Comparison of ENCODE assay signal across 10 cellular contexts in the genomic region with DNA sequence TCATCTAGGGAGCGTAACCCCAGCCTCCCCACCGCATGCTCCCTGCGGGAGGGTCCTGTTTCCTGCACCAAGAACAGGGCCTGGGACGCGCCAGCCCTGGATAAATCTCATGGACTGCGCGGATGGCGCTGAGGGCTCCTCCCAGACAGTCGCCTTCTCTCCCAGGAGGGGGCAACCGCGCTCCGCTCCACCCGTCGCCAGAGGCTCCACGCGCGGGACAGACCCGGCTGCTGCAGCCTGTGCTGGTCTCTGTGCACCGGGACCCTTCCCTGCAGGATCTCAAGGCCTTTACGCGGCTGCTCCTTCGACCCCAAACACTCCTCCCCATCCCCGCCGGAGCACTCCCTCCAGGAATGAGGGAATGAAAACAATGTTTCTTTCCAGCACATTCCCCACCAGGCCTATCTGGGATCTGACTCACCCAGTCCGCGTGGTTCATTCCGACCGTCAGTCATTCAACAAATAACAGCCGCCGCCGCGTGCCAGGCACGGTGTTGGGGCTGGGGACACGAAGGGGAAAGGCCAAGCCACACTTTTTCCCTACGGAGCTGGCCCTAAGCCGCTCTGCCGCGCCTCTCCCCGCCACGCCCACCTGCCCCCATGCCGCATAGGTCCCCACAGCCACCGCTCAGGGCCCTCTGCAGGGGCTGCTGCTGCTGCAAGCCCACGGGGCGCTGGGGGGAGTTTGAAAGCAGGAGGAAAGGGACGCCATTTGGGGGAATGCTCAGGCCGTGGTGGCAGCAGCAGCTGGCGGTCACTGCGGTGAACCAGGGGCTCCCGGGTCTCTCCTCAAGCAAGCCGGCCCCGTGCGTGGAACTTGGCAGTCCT. TPM values are rescaled to one million over a fixed set of nuclear protein-coding genes. Genes with fewer than 3 reads are reported as not detected.
DNase-seq lines count a peak whose midpoint lies in the region; ATAC-seq and TF ChIP-seq lines count a peak whose summit lies in the region.
"Had no signal": no experiment of that assay in that cellular context is flagged by ENCODE, and none has a peak within 500 bp of the region (broad histone marks: within the 10 kb centered on the region; RNA-seq: fewer than 3 reads in every experiment).

No MANE protein-coding gene starts in this region.

- no peaks in the 10 kb centered on the region for H4K20me1 ChIP-seq in SK-N-SH (ENCODE audit: insufficient read depth)

- H3K9ac ChIP-seq in SK-N-SH (no peak overlapping the region), endodermal cell (ENCODE audit: extremely low read depth, low read length, poor library complexity, severe bottlenecking) (no peak overlapping the region)

- CTCF ChIA-PET in SK-N-SH (lab: Yijun Ruan, JAX), result interaction anchor here (0.6 to 24.7 kb wide), 7 partner anchors 12 to 413 kb away, joined by 3 to 463 read pairs (median 14); a partner anchor contains a TSS

- peaks cover 5% of the 10 kb centered on the region for H3K36me3 Mint-ChIP-seq in endodermal cell (ENCODE audit: low read depth)
- peaks cover 3% of the 10 kb centered on the region for H3K36me3 Mint-ChIP-seq in stimulated activated effector memory CD8-positive, alpha-beta T cell treated with anti-CD3 and anti-CD28 coated beads, Interleukin-12 subunit alpha, Interleukin-12 subunit beta, amount 100 ng/mL, for 72 hours

- H3K9me3 ChIP-seq in SK-N-SH (no peaks in the 10 kb centered on the region), endodermal cell (ENCODE audit: control insufficient read depth, low read length) (no peaks in the 10 kb centered on the region), right lobe of liver (no peaks in the 10 kb centered on the region), thyroid gland (no peaks in the 10 kb centered on the region)

- no peaks in the 10 kb centered on the region for H3F3A ChIP-seq in SK-N-SH (replicated peaks; ENCODE audit: insufficient read depth)

- no peak overlapping the region for H3K27ac Mint-ChIP-seq in endodermal cell
- no peak overlapping the region for H3K27ac Mint-ChIP-seq in stimulated activated effector memory CD8-positive, alpha-beta T cell treated with anti-CD3 and anti-CD28 coated beads, Interleukin-12 subunit alpha, Interleukin-12 subunit beta, amount 100 ng/mL, for 72 hours

- peak; percentile 37 for DNase-seq in SK-N-SH
- peak; percentile 76 for DNase-seq in endodermal cell
- DNase-seq in right lobe of liver, result peak in 2 of 3 donors; percentile 50 to 63
- peak in 1 of 2 donors; percentile 31 for DNase-seq in thyroid gland
- DNase-seq in NOMO-1 treated with DMSO at 0.1 percent for 48 hours (lab: John Stamatoyannopoulos, UW; ENCODE audit: unreplicated experiment), result no peak
- no peak for DNase-seq in 8988T
- no peak for DNase-seq in stimulated activated effector memory CD8-positive, alpha-beta T cell treated with anti-CD3 and anti-CD28 coated beads, Interleukin-12 subunit alpha, Interleukin-12 subunit beta, amount 100 ng/mL, for 72 hours (ENCODE audit: low spot score in 2 of 2)

- H3K27me3 Mint-ChIP-seq in endodermal cell (ENCODE audit: insufficient read depth), result peaks cover 78% of the 10 kb centered on the region

- no peak overlapping the region for H3K27ac ChIP-seq in SK-N-SH (ENCODE audit: low read depth in 2 of 2, low read length in 1 of 2)
- H3K27ac ChIP-seq in endodermal cell (ENCODE audit: low read depth, low read length), result no peak overlapping the region
- no peak overlapping the region for H3K27ac ChIP-seq in right lobe of liver
- H3K27ac ChIP-seq in thyroid gland, result no peak overlapping the region

- H3K4me3 Mint-ChIP-seq in endodermal cell, result peak overlapping the region; percentile 52
- H3K4me3 Mint-ChIP-seq in stimulated activated effector memory CD8-positive, alpha-beta T cell treated with anti-CD3 and anti-CD28 coated beads, Interleukin-12 subunit alpha, Interleukin-12 subunit beta, amount 100 ng/mL, for 72 hours, result no peak overlapping the region

- H3K27me3 ChIP-seq in SK-N-SH (ENCODE audit: insufficient read depth), result no peaks in the 10 kb centered on the region
- peaks cover 77% of the 10 kb centered on the region for H3K27me3 ChIP-seq in endodermal cell (ENCODE audit: control insufficient read depth, insufficient read depth, low read length, poor library complexity, severe bottlenecking)
- H3K27me3 ChIP-seq in right lobe of liver, result peaks cover 0 to 11% of the 10 kb centered on the region in 2 donors
- peaks cover 12% of the 10 kb centered on the region for H3K27me3 ChIP-seq in thyroid gland

- no peak for TF ChIP-seq RAD21 in SK-N-SH (IDR thresholded peaks at IDR 0.05; ENCODE audit: low read length)

- TF ChIP-seq CTCF in SK-N-SH (IDR thresholded peaks at IDR 0.05) (no peak), endodermal cell (conservative IDR thresholded peaks at IDR 0.05) (peak; percentile 66), right lobe of liver (IDR thresholded peaks at IDR 0.05) (peak; percentile 25 to 38 (median 33)), thyroid gland (IDR thresholded peaks at IDR 0.05) (peak in 4 of 6 experiments; percentile 7 to 29 (median 24))

- 87% methylated on average over 42 of the region's 52 CpGs for WGBS in SK-N-SH (ENCODE audit: low lambda C conversion rate)
- 41 to 44% methylated on average over 37 to 52 of the region's 52 CpGs for WGBS in endodermal cell (ENCODE audit: insufficient coverage in 1 of 2, insufficient read length in 1 of 2), 2 experiments
- WGBS in right lobe of liver (ENCODE audit: insufficient coverage, low coverage, low lambda C conversion rate, missing lambda C conversion rate), result 4% methylated on average over 14 of the region's 52 CpGs
- WGBS in thyroid gland, 2 donors, result 5 to 13% methylated on average over 16 to 44 of the region's 52 CpGs

- POLR2A ChIA-PET in SK-N-SH (lab: Yijun Ruan, JAX), result no interaction called here

- no peak for TF ChIP-seq POLR2A in right lobe of liver (IDR thresholded peaks at IDR 0.05)
- TF ChIP-seq POLR2A in thyroid gland (IDR thresholded peaks at IDR 0.05), result no peak

- H3K4me2 ChIP-seq in SK-N-SH, result no peak overlapping the region

- H3K36me3 ChIP-seq in SK-N-SH (replicated peaks in 1 of 2; ENCODE audit: control insufficient read depth in 1 of 2, insufficient read depth in 2 of 2, low read length in 1 of 2), result no peaks in the 10 kb centered on the region
- no peaks in the 10 kb centered on the region for H3K36me3 ChIP-seq in endodermal cell (ENCODE audit: control insufficient read depth, insufficient read depth, low read length)
- no peaks in the 10 kb centered on the region for H3K36me3 ChIP-seq in right lobe of liver
- H3K36me3 ChIP-seq in thyroid gland, result no peaks in the 10 kb centered on the region

- intact Hi-C loops in right lobe of liver (cut with DNase I), result loop anchor here (2.0 to 10.0 kb wide), 3 partner anchors 87 to 215 kb away; no protein-coding TSS in a partner anchor
- intact Hi-C loops in thyroid gland (cut with DNase I), result loop anchor here (2.0 to 10.0 kb wide), 2 partner anchors 93 to 205 kb away; no protein-coding TSS in a partner anchor

- no peak overlapping the region for H2AFZ ChIP-seq in SK-N-SH (ENCODE audit: low read depth)

- peaks cover 0 to 14% of the 10 kb centered on the region in 2 experiments; a peak in 1 of 4 replicates for H3K4me1 ChIP-seq in SK-N-SH (ENCODE audit: control insufficient read depth in 1 of 2, insufficient read depth in 2 of 2, low read depth in 1 of 2, low read length in 1 of 2)
- no peaks in the 10 kb centered on the region for H3K4me1 ChIP-seq in endodermal cell (ENCODE audit: control insufficient read depth, insufficient read depth, low read length)
- peaks cover 0 to 15% (median 0%) of the 10 kb centered on the region in 4 donors for H3K4me1 ChIP-seq in right lobe of liver
- H3K4me1 ChIP-seq in thyroid gland, result peaks cover 19 to 34% of the 10 kb centered on the region in 2 donors

- no peak overlapping the region for H3K4me3 ChIP-seq in SK-N-SH (ENCODE audit: low read depth in 2 of 2, low read length in 1 of 2)
- no peak overlapping the region for H3K4me3 ChIP-seq in endodermal cell (ENCODE audit: low read length)
- H3K4me3 ChIP-seq in right lobe of liver, result no peak overlapping the region
- no peak overlapping the region for H3K4me3 ChIP-seq in thyroid gland (replicated peaks in 1 of 3)

- H3K79me2 ChIP-seq in SK-N-SH (ENCODE audit: insufficient read depth), result no peaks in the 10 kb centered on the region

- no peak for TF ChIP-seq EP300 in SK-N-SH (IDR thresholded peaks at IDR 0.05; ENCODE audit: borderline replicate concordance in 1 of 2, low read depth in 1 of 2, low read length in 1 of 2)

- peaks cover 6% of the 10 kb centered on the region for H3K4me1 Mint-ChIP-seq in endodermal cell
- H3K4me1 Mint-ChIP-seq in stimulated activated effector memory CD8-positive, alpha-beta T cell treated with anti-CD3 and anti-CD28 coated beads, Interleukin-12 subunit alpha, Interleukin-12 subunit beta, amount 100 ng/mL, for 72 hours, result peaks cover 31% of the 10 kb centered on the region

- no peaks in the 10 kb centered on the region for H3K9me3 Mint-ChIP-seq in endodermal cell
- no peaks in the 10 kb centered on the region for H3K9me3 Mint-ChIP-seq in stimulated activated effector memory CD8-positive, alpha-beta T cell treated with anti-CD3 and anti-CD28 coated beads, Interleukin-12 subunit alpha, Interleukin-12 subunit beta, amount 100 ng/mL, for 72 hours

- H3K9me2 ChIP-seq in SK-N-SH, result no peaks in the 10 kb centered on the region

- ATAC-seq in SK-N-SH treated with all-trans-retinoic acid at 6 μM for 48 hours, result no peak
- peak; percentile 52 to 61 (median 58) for ATAC-seq in right lobe of liver
- ATAC-seq in stimulated activated effector memory CD8-positive, alpha-beta T cell treated with anti-CD3 and anti-CD28 coated beads, Interleukin-12 subunit alpha, Interleukin-12 subunit beta, amount 100 ng/mL, for 72 hours, result no peak

TF ChIP-seq in SK-N-SH, 30 proteins besides CTCF, POLR2A, EP300 and RAD21 (continues in another document):
- TF ChIP-seq RCOR1 (IDR thresholded peaks at IDR 0.05; ENCODE audit: low read length) (no peak), NFIC (IDR thresholded peaks at IDR 0.05; ENCODE audit: borderline replicate concordance) (no peak), TEAD4 (IDR thresholded peaks at IDR 0.05; ENCODE audit: borderline replicate concordance, insufficient read depth) (no peak)

RNA-seq across cellular contexts. Expression of a gene that starts 6.0 kb away (rescaled TPM):
- 0.63 and 0.92 TPM in 2 replicates for polyA plus RNA-seq in SK-N-SH (2012; rRNA removed)
- polyA plus RNA-seq in SK-N-SH (2012; cell fraction: cytosol; rRNA removed), result 0.39 and 0.66 TPM in 2 replicates
- polyA plus RNA-seq in SK-N-SH (2012; cell fraction: nucleus; rRNA removed), result 0.66 and 0.74 TPM in 2 replicates
- total RNA-seq in endodermal cell, result 1 to 10 TPM; 3.1 to 5.9 TPM
- 3.3 TPM for polyA plus RNA-seq in endodermal cell (2013, experiment 1 of 2)
- 2.6 TPM for polyA plus RNA-seq in endodermal cell (2013, experiment 2 of 2)
- total RNA-seq in right lobe of liver, result under 1 TPM; 0.20 to 0.55 (median 0.33) TPM
- 1 to 10 TPM; 1.3 to 1.5 (median 1.5) TPM for total RNA-seq in thyroid gland
- total RNA-seq: CD4-positive, CD25-positive, alpha-beta regulatory T cell; NCI-H460 had no signal

RNA-seq across cellular contexts. Expression of a gene that starts 18.3 kb away (rescaled TPM):
- polyA plus RNA-seq in SK-N-SH (2012; rRNA removed), result 10.2 and 13.8 TPM in 2 replicates
- 15.7 and 15.8 TPM in 2 replicates for polyA plus RNA-seq in SK-N-SH (2012; cell fraction: cytosol; rRNA removed)
- polyA plus RNA-seq in SK-N-SH (2012; cell fraction: nucleus; rRNA removed), result 6.8 and 8.5 TPM in 2 replicates
- total RNA-seq in endodermal cell (10 to 100 TPM; 17.3 to 32.5 TPM), right lobe of liver (under 1 TPM in 4 of 6 experiments, not detected in 2; 0.06 to 0.26 (median 0.23) TPM), thyroid gland (10 to 100 TPM in 3 of 4 donors, 1 to 10 TPM in 1; 8.9 to 33.8 (median 19.5) TPM)
- 39.7 TPM for polyA plus RNA-seq in endodermal cell (2013, experiment 1 of 2)
- 40.1 TPM for polyA plus RNA-seq in endodermal cell (2013, experiment 2 of 2)
- total RNA-seq: CD4-positive, CD25-positive, alpha-beta regulatory T cell; NCI-H460 had no signal

Comparison
In these comparisons a context has a peak if more than half of its experiments do, and no peak if none do; other contexts are left out.
1. DNase-seq: peak in SK-N-SH (single experiment), endodermal cell (single experiment) and right lobe of liver (2 of 3); none in NOMO-1 treated with DMSO at 0.1 percent for 48 hours (single experiment), 8988T (single experiment) and stimulated activated effector memory CD8-positive, alpha-beta T cell treated with anti-CD3 and anti-CD28 coated beads, Interleukin-12 subunit alpha, Interleukin-12 subunit beta, amount 100 ng/mL, for 72 hours (0 of 2).
2. ATAC-seq: peak in right lobe of liver (4 of 4); none in SK-N-SH treated with all-trans-retinoic acid at 6 μM for 48 hours (single experiment) and stimulated activated effector memory CD8-positive, alpha-beta T cell treated with anti-CD3 and anti-CD28 coated beads, Interleukin-12 subunit alpha, Interleukin-12 subunit beta, amount 100 ng/mL, for 72 hours (single experiment).
3. RNA of a gene that starts 18.3 kb away (total RNA-seq): 17.3 to 32.5 TPM in endodermal cell and 8.9 to 33.8 TPM in thyroid gland; 0.06 to 0.26 TPM in right lobe of liver; every median in the first group is over 4 times any median in the second.